Comparison of ENCODE assay signal across 1 cellular context in the genomic region with DNA sequence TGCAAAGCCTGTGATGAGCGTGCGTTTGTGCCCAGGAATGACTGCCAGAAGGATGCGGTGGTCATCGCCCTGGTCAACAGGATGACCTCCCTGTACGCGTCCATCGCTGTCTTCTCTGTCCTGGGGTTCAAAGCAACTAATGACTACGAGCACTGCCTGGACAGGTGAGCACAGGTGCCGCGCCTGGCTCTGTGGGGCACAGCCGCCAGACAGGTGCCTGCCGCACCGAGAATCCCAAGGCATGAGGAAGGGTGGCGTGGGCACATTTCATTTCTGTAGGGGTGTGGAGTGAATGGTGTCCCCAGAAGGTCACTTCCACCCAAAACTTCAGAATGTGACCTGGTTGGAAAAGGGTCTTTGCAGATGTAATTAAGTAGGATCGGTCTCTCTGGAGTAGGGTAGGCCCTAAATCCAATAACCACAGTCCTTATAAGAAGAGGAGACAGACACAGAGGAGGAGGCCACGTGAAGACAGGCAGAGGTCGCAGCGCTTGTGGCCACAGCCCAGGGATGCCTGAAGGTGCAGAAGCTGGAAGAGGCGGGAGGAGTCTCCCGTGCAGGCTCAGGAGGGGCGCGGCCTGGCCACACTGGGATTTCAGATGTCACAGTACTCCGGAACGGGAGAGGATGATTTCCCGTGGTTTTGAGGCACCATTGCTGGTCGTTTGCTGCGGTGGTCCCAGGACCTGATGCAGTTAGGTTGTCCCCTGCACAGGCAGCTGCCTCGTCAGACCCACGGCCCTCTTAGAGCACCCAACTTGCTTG.
TF ChIP-seq lines count a peak whose summit lies in the region.

No MANE protein-coding gene starts in this region.

TF ChIP-seq in IMR-90, 13 proteins besides CTCF, POLR2A, EP300 and RAD21:
- TF ChIP-seq, protein P1, sequence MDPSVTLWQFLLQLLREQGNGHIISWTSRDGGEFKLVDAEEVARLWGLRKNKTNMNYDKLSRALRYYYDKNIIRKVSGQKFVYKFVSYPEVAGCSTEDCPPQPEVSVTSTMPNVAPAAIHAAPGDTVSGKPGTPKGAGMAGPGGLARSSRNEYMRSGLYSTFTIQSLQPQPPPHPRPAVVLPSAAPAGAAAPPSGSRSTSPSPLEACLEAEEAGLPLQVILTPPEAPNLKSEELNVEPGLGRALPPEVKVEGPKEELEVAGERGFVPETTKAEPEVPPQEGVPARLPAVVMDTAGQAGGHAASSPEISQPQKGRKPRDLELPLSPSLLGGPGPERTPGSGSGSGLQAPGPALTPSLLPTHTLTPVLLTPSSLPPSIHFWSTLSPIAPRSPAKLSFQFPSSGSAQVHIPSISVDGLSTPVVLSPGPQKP (IDR thresholded peaks at IDR 0.05; ENCODE audit: borderline replicate concordance, low read depth, low read length) = no peak
- TF ChIP-seq MXI1 (IDR thresholded peaks at IDR 0.05; ENCODE audit: borderline replicate concordance, low read depth, low read length) (no peak), FOS (IDR thresholded peaks at IDR 0.05; ENCODE audit: low read depth, low read length) (no peak), RFX5 (IDR thresholded peaks at IDR 0.05; ENCODE audit: low read depth, low read length) (no peak)
TF ChIP-seq in IMR-90: peak in this region for 0.
